25 cellular contexts compared by ENCODE assay signal in the genomic region with DNA sequence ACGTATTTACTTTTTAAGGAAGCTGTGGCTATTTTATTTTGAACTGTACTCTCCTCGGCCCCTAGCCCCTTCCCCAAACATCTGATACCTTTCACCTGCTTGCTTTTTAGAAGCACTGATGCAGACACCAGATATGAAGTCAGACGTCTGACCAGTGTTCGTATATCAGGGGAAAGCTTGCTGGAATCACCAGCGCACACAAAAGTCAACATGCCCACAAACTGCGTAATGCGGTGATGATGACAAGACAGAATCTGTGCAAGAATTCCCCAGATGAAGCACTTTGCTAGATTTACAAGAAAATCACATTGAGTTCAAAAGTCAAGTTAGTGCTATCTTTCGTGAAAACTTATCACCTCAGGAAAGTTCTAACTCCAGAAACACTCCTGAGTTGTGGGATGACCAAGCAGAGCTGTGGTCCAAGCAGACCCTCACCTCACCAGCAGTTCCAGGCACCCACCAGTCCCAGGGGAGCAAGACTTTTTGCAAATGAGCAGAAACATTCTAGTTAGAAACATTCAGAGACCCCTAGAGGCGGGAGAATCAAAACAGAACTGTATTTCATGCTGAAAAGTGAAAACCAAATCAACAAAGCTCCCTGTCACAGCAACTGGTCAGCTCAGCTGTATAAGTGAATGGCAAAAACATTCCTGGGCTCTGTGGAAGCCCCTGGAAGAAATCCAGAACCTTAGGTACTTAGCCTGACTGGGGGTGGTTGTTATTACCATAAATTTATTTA. TPM values are rescaled to one million over a fixed set of nuclear protein-coding genes. Genes with fewer than 3 reads are reported as not detected.
A peak's percentile ranks its signal among the peaks of the same experiment; 100 is the strongest.
DNase-seq lines count a peak whose midpoint lies in the region; ATAC-seq and TF ChIP-seq lines count a peak whose summit lies in the region.
"Had no signal": no experiment of that assay in that cellular context is flagged by ENCODE, and none has a peak within 500 bp of the region (broad histone marks: within the 10 kb centered on the region; RNA-seq: fewer than 3 reads in every experiment).

No MANE protein-coding gene starts in this region.

- H3K56ac ChIP-seq in mesendoderm (ENCODE audit: low read length) = no peak overlapping the region

- no peaks in the 10 kb centered on the region for H3K79me2 ChIP-seq in mesendoderm (ENCODE audit: control insufficient read depth, insufficient read depth, low read length)

- H3K27ac Mint-ChIP-seq in CD4-positive, alpha-beta memory T cell = no peak overlapping the region
- H3K27ac Mint-ChIP-seq: CD8-positive, alpha-beta T cell had no signal

- H3K36me3 ChIP-seq in brain microvascular endothelial cell (replicated peaks) = no peaks in the 10 kb centered on the region
- no peaks in the 10 kb centered on the region for H3K36me3 ChIP-seq in mesendoderm (ENCODE audit: control insufficient read depth, insufficient read depth, low read length)
- H3K36me3 ChIP-seq in CD4-positive, alpha-beta memory T cell (ENCODE audit: insufficient read depth, low read length) = no peaks in the 10 kb centered on the region
- H3K36me3 ChIP-seq: esophagus squamous epithelium, MG63, upper lobe of right lung had no signal

- no CpG with 5 or more reads among the region's 9 CpGs for WGBS in mesendoderm (ENCODE audit: extremely low coverage, insufficient coverage, low lambda C conversion rate)

- peak overlapping the region; percentile 12 for H3K27ac ChIP-seq in AG04450 (ENCODE audit: low read depth, low read length)
- no peak overlapping the region for H3K27ac ChIP-seq in brain microvascular endothelial cell
- H3K27ac ChIP-seq in mesendoderm (ENCODE audit: low read depth, low read length) = no peak overlapping the region
- H3K27ac ChIP-seq in CD4-positive, alpha-beta memory T cell (ENCODE audit: low read depth, low read length) = no peak overlapping the region
- H3K27ac ChIP-seq: coronary artery, upper lobe of right lung had no signal

- H2BK120ac ChIP-seq in mesendoderm (ENCODE audit: low read depth, low read length) = no peak overlapping the region

- no peaks in the 10 kb centered on the region for H3K79me1 ChIP-seq in mesendoderm (ENCODE audit: low read length)

- no peaks in the 10 kb centered on the region for H3K36me3 Mint-ChIP-seq in CD4-positive, alpha-beta memory T cell
- H3K36me3 Mint-ChIP-seq: CD8-positive, alpha-beta T cell; memory B cell had no signal

- no peak overlapping the region for H3K9ac ChIP-seq in mesendoderm (ENCODE audit: low read length)

- no peak for ATAC-seq in GM19035 (IDR thresholded peaks at IDR 0.05; ENCODE audit: unreplicated experiment)
- ATAC-seq: CD8-positive, alpha-beta T cell; HCT116; stimulated activated naive CD8-positive, alpha-beta T cell treated with anti-CD3 and anti-CD28 coated beads, Interleukin-15, amount 100 ng/mL, for 72 hours; upper lobe of right lung had no signal

- CTCF ChIA-PET in AG04450 (lab: Charles Lee) = no interaction called here
- CTCF ChIA-PET in CD4-positive, alpha-beta memory T cell (lab: Charles Lee; ENCODE audit: partially characterized antibody) = no interaction called here

- no peak overlapping the region for H2BK5ac ChIP-seq in mesendoderm (ENCODE audit: low read length)

- no peak overlapping the region for H2BK15ac ChIP-seq in mesendoderm (replicated peaks; ENCODE audit: low read depth)

- TF ChIP-seq CTCF in AG04450 (IDR thresholded peaks at IDR 0.05; ENCODE audit: low read depth, low read length) (no peak; the same call in 1 of the 2 replicates), brain microvascular endothelial cell (IDR thresholded peaks at IDR 0.05; ENCODE audit: low read depth, low read length, missing control alignments) (peak; percentile 30)

- H3K4ac ChIP-seq in mesendoderm (ENCODE audit: low read depth, low read length) = peak overlapping the region; percentile 37

- H3K27me3 ChIP-seq in AG04450 (ENCODE audit: control insufficient read depth, insufficient read depth, low read length) (peaks cover 2% of the 10 kb centered on the region), brain microvascular endothelial cell (replicated peaks) (no peaks in the 10 kb centered on the region), mesendoderm (ENCODE audit: insufficient read depth, low read length, poor library complexity) (no peaks in the 10 kb centered on the region)
- no peaks in the 10 kb centered on the region for H3K27me3 ChIP-seq in CD4-positive, alpha-beta memory T cell (ENCODE audit: insufficient read depth, low read length)
- H3K27me3 ChIP-seq: esophagus squamous epithelium, MG63, upper lobe of right lung had no signal

- no peak overlapping the region for H2AK5ac ChIP-seq in mesendoderm (ENCODE audit: low read length)

- no peak overlapping the region for H3K18ac ChIP-seq in mesendoderm (ENCODE audit: low read length)

- intact Hi-C loops in CD4-positive, alpha-beta memory T cell (cut with micrococcal nuclease) = no loop called here

- no peak overlapping the region for H3K4me2 ChIP-seq in mesendoderm (ENCODE audit: low read length)

- H3K4me3 ChIP-seq in AG04450 (ENCODE audit: low read depth, low read length) = no peak overlapping the region
- no peak overlapping the region for H3K4me3 ChIP-seq in brain microvascular endothelial cell (ENCODE audit: low read depth, low read length)
- H3K4me3 ChIP-seq in mesendoderm (ENCODE audit: low read length) = no peak overlapping the region
- H3K4me3 ChIP-seq in CD4-positive, alpha-beta memory T cell (ENCODE audit: low read length in 2 of 2) = no peak overlapping the region
- H3K4me3 ChIP-seq: coronary artery, esophagus squamous epithelium, MG63, upper lobe of right lung had no signal

- no peaks in the 10 kb centered on the region for H3K9me3 ChIP-seq in AG04450 (ENCODE audit: control insufficient read depth, insufficient read depth, low read length)
- no peaks in the 10 kb centered on the region for H3K9me3 ChIP-seq in CD4-positive, alpha-beta memory T cell (ENCODE audit: control insufficient read depth in 1 of 2, low read length in 2 of 2)
- H3K9me3 ChIP-seq: esophagus squamous epithelium, MG63, upper lobe of right lung had no signal

- H4K5ac ChIP-seq in mesendoderm (ENCODE audit: low read length) = no peak overlapping the region

- in situ Hi-C loops in brain microvascular endothelial cell (cut with HindIII; ENCODE audit: low pct_ligation_motif_present, low sequenced_read_pairs) = no loop called here

- H3K4me1 ChIP-seq in mesendoderm (ENCODE audit: control insufficient read depth, low read depth, low read length) = peaks cover 8% of the 10 kb centered on the region
- H3K4me1 ChIP-seq in CD4-positive, alpha-beta memory T cell (ENCODE audit: insufficient read depth, low read length) = no peaks in the 10 kb centered on the region
- H3K4me1 ChIP-seq: upper lobe of right lung had no signal

- H3K4me3 Mint-ChIP-seq in CD4-positive, alpha-beta memory T cell = no peak overlapping the region
- H3K4me3 Mint-ChIP-seq: CD8-positive, alpha-beta T cell; memory B cell; stimulated activated naive CD8-positive, alpha-beta T cell treated with anti-CD3 and anti-CD28 coated beads, Interleukin-15, amount 100 ng/mL, for 72 hours had no signal

- H4K8ac ChIP-seq in mesendoderm (ENCODE audit: low read depth, low read length) = no peak overlapping the region

- H3K23ac ChIP-seq in mesendoderm (ENCODE audit: low read length) = no peak overlapping the region

- no peaks in the 10 kb centered on the region for H3K4me1 Mint-ChIP-seq in CD4-positive, alpha-beta memory T cell
- H3K4me1 Mint-ChIP-seq: stimulated activated naive CD8-positive, alpha-beta T cell treated with anti-CD3 and anti-CD28 coated beads, Interleukin-15, amount 100 ng/mL, for 72 hours had no signal

- peaks cover 4 to 6% of the 10 kb centered on the region in 2 donors for H3K27me3 Mint-ChIP-seq in CD4-positive, alpha-beta memory T cell

- POLR2A ChIA-PET in AG04450 (lab: Yijun Ruan, JAX) = interaction anchor here (1.0 kb wide), 1 partner anchor 56 kb away, joined by 3 read pairs; a partner anchor contains a TSS
- POLR2A ChIA-PET in CD4-positive, alpha-beta memory T cell (lab: Charles Lee; ENCODE audit: partially characterized antibody) = no interaction called here

- H3K9me3 Mint-ChIP-seq in CD4-positive, alpha-beta memory T cell = peaks cover 0 to 4% (median 0%) of the 10 kb centered on the region in 8 donors
- H3K9me3 Mint-ChIP-seq: CD8-positive, alpha-beta T cell; memory B cell; stimulated activated naive CD8-positive, alpha-beta T cell treated with anti-CD3 and anti-CD28 coated beads, Interleukin-15, amount 100 ng/mL, for 72 hours had no signal

- DNase-seq in AG04450 (ENCODE audit: low read depth, low spot score) (no peak), NAMALWA (ENCODE audit: low spot score) (peak; percentile 33), brain microvascular endothelial cell (no peak), mesendoderm (no peak), NOMO-1 (lab: John Stamatoyannopoulos, UW; ENCODE audit: unreplicated experiment in 2 of 2) (no peak), NCI-H446 (lab: John Stamatoyannopoulos, UW) (no peak)
- no peak for DNase-seq in CD4-positive, alpha-beta memory T cell
- DNase-seq: ACHN; activated CD4-positive, alpha-beta T cell treated with anti-CD3 and anti-CD28 coated beads, Interleukin-2, amount 50 U/mL, for 1 hour; activated naive CD4-positive, alpha-beta T cell; anterior cingulate cortex; CD8-positive, alpha-beta T cell; DND-41; esophagus squamous epithelium; head of caudate nucleus; kidney; MG63; NCI-H1930; NCI-H510A; stimulated activated naive CD8-positive, alpha-beta T cell treated with anti-CD3 and anti-CD28 coated beads, Interleukin-15, amount 100 ng/mL, for 72 hours; upper lobe of right lung had no signal

RNA-seq across cellular contexts. Expression of a gene that starts 55.7 kb away (rescaled TPM):
- 12.6 and 13.2 TPM in 2 replicates for polyA plus RNA-seq in AG04450 (2011; rRNA removed)
- 6.2 and 7.5 TPM in 2 replicates for polyA minus RNA-seq in AG04450 (2011; rRNA and poly(A)+ RNA removed)
- 44.6 TPM for polyA plus RNA-seq in mesendoderm (2013, experiment 1 of 2)
- 39.5 TPM for polyA plus RNA-seq in mesendoderm (2013, experiment 2 of 2)
- total RNA-seq in CD4-positive, alpha-beta memory T cell = 10 to 100 TPM; 27.3 to 30.3 TPM
- 10 to 100 TPM; 18.9 to 28.9 TPM for polyA plus RNA-seq in CD4-positive, alpha-beta memory T cell
